In the genomic region with DNA sequence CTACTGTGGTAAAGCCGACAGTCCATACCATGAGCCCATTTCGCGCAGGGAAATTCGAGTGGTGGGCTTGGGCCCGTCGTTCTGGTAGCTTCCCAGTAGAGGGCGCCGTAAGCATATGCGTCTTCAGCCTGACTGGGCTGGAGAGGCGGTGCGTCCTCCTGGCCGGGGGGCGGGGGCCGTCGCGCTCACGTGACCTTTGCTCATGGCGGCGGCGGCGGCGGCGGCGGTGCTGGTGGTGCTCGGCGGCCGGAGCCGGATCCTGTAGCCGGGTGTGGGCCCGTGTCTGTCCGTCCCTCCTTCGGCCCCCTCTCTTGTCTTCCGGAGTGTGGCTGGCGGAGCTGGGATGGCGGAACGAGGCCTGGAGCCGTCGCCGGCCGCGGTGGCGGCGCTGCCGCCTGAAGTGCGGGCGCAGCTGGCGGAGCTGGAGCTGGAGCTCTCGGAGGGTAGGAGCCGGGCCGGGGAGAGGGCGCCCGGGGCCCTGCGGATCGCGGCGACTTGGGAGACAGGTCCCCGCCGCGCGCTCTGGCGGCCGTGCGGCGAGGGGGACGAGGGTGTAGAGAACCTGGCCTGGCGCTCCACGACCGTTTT, we compare ENCODE assay signal across 1 cellular context.
TF ChIP-seq lines count a peak whose summit lies in the region.

A gene with protein sequence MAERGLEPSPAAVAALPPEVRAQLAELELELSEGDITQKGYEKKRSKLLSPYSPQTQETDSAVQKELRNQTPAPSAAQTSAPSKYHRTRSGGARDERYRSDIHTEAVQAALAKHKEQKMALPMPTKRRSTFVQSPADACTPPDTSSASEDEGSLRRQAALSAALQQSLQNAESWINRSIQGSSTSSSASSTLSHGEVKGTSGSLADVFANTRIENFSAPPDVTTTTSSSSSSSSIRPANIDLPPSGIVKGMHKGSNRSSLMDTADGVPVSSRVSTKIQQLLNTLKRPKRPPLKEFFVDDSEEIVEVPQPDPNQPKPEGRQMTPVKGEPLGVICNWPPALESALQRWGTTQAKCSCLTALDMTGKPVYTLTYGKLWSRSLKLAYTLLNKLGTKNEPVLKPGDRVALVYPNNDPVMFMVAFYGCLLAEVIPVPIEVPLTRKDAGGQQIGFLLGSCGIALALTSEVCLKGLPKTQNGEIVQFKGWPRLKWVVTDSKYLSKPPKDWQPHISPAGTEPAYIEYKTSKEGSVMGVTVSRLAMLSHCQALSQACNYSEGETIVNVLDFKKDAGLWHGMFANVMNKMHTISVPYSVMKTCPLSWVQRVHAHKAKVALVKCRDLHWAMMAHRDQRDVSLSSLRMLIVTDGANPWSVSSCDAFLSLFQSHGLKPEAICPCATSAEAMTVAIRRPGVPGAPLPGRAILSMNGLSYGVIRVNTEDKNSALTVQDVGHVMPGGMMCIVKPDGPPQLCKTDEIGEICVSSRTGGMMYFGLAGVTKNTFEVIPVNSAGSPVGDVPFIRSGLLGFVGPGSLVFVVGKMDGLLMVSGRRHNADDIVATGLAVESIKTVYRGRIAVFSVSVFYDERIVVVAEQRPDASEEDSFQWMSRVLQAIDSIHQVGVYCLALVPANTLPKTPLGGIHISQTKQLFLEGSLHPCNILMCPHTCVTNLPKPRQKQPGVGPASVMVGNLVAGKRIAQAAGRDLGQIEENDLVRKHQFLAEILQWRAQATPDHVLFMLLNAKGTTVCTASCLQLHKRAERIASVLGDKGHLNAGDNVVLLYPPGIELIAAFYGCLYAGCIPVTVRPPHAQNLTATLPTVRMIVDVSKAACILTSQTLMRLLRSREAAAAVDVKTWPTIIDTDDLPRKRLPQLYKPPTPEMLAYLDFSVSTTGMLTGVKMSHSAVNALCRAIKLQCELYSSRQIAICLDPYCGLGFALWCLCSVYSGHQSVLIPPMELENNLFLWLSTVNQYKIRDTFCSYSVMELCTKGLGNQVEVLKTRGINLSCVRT (N-terminal part only) (plus strand): TSS at position 188 of the 588 bp plus-strand sequence. CDS start 156 bp downstream, at position 344.

TF ChIP-seq in K562, 482 proteins besides CTCF, POLR2A, EP300 and RAD21 (continued from another document and continues in another):
- TF ChIP-seq, protein P1, sequence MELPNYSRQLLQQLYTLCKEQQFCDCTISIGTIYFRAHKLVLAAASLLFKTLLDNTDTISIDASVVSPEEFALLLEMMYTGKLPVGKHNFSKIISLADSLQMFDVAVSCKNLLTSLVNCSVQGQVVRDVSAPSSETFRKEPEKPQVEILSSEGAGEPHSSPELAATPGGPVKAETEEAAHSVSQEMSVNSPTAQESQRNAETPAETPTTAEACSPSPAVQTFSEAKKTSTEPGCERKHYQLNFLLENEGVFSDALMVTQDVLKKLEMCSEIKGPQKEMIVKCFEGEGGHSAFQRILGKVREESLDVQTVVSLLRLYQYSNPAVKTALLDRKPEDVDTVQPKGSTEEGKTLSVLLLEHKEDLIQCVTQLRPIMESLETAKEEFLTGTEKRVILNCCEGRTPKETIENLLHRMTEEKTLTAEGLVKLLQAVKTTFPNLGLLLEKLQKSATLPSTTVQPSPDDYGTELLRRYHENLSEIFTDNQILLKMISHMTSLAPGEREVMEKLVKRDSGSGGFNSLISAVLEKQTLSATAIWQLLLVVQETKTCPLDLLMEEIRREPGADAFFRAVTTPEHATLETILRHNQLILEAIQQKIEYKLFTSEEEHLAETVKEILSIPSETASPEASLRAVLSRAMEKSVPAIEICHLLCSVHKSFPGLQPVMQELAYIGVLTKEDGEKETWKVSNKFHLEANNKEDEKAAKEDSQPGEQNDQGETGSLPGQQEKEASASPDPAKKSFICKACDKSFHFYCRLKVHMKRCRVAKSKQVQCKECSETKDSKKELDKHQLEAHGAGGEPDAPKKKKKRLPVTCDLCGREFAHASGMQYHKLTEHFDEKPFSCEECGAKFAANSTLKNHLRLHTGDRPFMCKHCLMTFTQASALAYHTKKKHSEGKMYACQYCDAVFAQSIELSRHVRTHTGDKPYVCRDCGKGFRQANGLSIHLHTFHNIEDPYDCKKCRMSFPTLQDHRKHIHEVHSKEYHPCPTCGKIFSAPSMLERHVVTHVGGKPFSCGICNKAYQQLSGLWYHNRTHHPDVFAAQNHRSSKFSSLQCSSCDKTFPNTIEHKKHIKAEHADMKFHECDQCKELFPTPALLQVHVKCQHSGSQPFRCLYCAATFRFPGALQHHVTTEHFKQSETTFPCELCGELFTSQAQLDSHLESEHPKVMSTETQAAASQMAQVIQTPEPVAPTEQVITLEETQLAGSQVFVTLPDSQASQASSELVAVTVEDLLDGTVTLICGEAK (IDR thresholded peaks at IDR 0.05) = peak; percentile 79
- TF ChIP-seq, protein P1 (CRISPR knock-in tag; IDR thresholded peaks at IDR 0.05) = no peak
- TF ChIP-seq NFATC3 (IDR thresholded peaks at IDR 0.05) (no peak), GATA2 (CRISPR knock-in tag; IDR thresholded peaks at IDR 0.05) (no peak), FIP1L1 (IDR thresholded peaks at IDR 0.05; ENCODE audit: low read depth, low read length, poor library complexity, severe bottlenecking) (peak; percentile 67), FOXM1 (IDR thresholded peaks at IDR 0.05; ENCODE audit: low read depth) (no peak), FOXM1 (CRISPR knock-in tag; IDR thresholded peaks at IDR 0.05; ENCODE audit: low read depth) (peak; percentile 75; the same call in 1 of the 2 replicates), NFE2 (IDR thresholded peaks at IDR 0.05; ENCODE audit: low read depth) (0 out of 2 replicates have a peak, but pooled peaks have one; percentile 8), SMARCB1 (IDR thresholded peaks at IDR 0.05; ENCODE audit: insufficient read length, low read depth) (no peak), SMC3 (conservative IDR thresholded peaks at IDR 0.05; ENCODE audit: insufficient read depth, low read depth, low read length) (peak; percentile 89), KLF16 (IDR thresholded peaks at IDR 0.05) (peak; percentile 27), TBP (optimal IDR thresholded peaks at IDR 0.05; ENCODE audit: low read depth, low read length) (peak; percentile 71), SIN3B (IDR thresholded peaks at IDR 0.05; ENCODE audit: low read depth) (peak; percentile 79), ZNF436 (CRISPR knock-in tag; IDR thresholded peaks at IDR 0.05) (no peak), ZNF282 (CRISPR knock-in tag; IDR thresholded peaks at IDR 0.05) (no peak), MAFG (tag; conservative IDR thresholded peaks at IDR 0.05) (no peak), L3MBTL2 (IDR thresholded peaks at IDR 0.05) (peak; percentile 62), LEF1 (IDR thresholded peaks at IDR 0.05) (0 out of 2 replicates have a peak, but pooled peaks have one; percentile 32), HCFC1 (IDR thresholded peaks at IDR 0.05; ENCODE audit: low read depth, low read length) (peak; percentile 44)
- TF ChIP-seq, protein P2, sequence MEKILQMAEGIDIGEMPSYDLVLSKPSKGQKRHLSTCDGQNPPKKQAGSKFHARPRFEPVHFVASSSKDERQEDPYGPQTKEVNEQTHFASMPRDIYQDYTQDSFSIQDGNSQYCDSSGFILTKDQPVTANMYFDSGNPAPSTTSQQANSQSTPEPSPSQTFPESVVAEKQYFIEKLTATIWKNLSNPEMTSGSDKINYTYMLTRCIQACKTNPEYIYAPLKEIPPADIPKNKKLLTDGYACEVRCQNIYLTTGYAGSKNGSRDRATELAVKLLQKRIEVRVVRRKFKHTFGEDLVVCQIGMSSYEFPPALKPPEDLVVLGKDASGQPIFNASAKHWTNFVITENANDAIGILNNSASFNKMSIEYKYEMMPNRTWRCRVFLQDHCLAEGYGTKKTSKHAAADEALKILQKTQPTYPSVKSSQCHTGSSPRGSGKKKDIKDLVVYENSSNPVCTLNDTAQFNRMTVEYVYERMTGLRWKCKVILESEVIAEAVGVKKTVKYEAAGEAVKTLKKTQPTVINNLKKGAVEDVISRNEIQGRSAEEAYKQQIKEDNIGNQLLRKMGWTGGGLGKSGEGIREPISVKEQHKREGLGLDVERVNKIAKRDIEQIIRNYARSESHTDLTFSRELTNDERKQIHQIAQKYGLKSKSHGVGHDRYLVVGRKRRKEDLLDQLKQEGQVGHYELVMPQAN (IDR thresholded peaks at IDR 0.05; ENCODE audit: borderline replicate concordance) = peak; percentile 30; the same call in 1 of the 2 replicates
- TF ChIP-seq, protein P3, sequence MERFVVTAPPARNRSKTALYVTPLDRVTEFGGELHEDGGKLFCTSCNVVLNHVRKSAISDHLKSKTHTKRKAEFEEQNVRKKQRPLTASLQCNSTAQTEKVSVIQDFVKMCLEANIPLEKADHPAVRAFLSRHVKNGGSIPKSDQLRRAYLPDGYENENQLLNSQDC (CRISPR knock-in tag; IDR thresholded peaks at IDR 0.05) = peak; percentile 91; the same call in 1 of the 2 replicates
- TF ChIP-seq, protein P4, sequence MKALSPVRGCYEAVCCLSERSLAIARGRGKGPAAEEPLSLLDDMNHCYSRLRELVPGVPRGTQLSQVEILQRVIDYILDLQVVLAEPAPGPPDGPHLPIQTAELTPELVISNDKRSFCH (CRISPR knock-in tag; IDR thresholded peaks at IDR 0.05) = no peak
- TF ChIP-seq, protein P4 (tag; IDR thresholded peaks at IDR 0.05) = 0 out of 2 replicates have a peak, but pooled peaks have one; percentile 62
- TF ChIP-seq, protein P5, sequence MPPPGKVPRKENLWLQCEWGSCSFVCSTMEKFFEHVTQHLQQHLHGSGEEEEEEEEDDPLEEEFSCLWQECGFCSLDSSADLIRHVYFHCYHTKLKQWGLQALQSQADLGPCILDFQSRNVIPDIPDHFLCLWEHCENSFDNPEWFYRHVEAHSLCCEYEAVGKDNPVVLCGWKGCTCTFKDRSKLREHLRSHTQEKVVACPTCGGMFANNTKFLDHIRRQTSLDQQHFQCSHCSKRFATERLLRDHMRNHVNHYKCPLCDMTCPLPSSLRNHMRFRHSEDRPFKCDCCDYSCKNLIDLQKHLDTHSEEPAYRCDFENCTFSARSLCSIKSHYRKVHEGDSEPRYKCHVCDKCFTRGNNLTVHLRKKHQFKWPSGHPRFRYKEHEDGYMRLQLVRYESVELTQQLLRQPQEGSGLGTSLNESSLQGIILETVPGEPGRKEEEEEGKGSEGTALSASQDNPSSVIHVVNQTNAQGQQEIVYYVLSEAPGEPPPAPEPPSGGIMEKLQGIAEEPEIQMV (tag; conservative IDR thresholded peaks at IDR 0.05; ENCODE audit: low read depth) = no peak
- TF ChIP-seq, protein P6, sequence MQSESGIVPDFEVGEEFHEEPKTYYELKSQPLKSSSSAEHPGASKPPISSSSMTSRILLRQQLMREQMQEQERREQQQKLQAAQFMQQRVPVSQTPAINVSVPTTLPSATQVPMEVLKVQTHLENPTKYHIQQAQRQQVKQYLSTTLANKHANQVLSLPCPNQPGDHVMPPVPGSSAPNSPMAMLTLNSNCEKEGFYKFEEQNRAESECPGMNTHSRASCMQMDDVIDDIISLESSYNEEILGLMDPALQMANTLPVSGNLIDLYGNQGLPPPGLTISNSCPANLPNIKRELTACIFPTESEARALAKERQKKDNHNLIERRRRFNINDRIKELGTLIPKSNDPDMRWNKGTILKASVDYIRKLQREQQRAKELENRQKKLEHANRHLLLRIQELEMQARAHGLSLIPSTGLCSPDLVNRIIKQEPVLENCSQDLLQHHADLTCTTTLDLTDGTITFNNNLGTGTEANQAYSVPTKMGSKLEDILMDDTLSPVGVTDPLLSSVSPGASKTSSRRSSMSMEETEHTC (IDR thresholded peaks at IDR 0.05) = peak; percentile 88
- TF ChIP-seq, protein P7, sequence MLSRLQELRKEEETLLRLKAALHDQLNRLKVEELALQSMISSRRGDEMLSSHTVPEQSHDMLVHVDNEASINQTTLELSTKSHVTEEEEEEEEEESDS (CRISPR knock-in tag; IDR thresholded peaks at IDR 0.05) = no peak
- TF ChIP-seq, protein P8, sequence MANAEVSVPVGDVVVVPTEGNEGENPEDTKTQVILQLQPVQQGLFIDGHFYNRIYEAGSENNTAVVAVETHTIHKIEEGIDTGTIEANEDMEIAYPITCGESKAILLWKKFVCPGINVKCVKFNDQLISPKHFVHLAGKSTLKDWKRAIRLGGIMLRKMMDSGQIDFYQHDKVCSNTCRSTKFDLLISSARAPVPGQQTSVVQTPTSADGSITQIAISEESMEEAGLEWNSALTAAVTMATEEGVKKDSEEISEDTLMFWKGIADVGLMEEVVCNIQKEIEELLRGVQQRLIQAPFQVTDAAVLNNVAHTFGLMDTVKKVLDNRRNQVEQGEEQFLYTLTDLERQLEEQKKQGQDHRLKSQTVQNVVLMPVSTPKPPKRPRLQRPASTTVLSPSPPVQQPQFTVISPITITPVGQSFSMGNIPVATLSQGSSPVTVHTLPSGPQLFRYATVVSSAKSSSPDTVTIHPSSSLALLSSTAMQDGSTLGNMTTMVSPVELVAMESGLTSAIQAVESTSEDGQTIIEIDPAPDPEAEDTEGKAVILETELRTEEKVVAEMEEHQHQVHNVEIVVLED (CRISPR knock-in tag; IDR thresholded peaks at IDR 0.05) = peak; percentile 49
- TF ChIP-seq, protein P9, sequence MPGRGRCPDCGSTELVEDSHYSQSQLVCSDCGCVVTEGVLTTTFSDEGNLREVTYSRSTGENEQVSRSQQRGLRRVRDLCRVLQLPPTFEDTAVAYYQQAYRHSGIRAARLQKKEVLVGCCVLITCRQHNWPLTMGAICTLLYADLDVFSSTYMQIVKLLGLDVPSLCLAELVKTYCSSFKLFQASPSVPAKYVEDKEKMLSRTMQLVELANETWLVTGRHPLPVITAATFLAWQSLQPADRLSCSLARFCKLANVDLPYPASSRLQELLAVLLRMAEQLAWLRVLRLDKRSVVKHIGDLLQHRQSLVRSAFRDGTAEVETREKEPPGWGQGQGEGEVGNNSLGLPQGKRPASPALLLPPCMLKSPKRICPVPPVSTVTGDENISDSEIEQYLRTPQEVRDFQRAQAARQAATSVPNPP (IDR thresholded peaks at IDR 0.05; ENCODE audit: borderline replicate concordance, insufficient read depth, insufficient read length) = no peak
- TF ChIP-seq, protein P10, sequence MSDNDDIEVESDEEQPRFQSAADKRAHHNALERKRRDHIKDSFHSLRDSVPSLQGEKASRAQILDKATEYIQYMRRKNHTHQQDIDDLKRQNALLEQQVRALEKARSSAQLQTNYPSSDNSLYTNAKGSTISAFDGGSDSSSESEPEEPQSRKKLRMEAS (CRISPR knock-in tag; IDR thresholded peaks at IDR 0.05) = 0 out of 2 replicates have a peak, but pooled peaks have one; percentile 56
